Comparison of ENCODE assay signal across 9 cellular contexts in the genomic region with DNA sequence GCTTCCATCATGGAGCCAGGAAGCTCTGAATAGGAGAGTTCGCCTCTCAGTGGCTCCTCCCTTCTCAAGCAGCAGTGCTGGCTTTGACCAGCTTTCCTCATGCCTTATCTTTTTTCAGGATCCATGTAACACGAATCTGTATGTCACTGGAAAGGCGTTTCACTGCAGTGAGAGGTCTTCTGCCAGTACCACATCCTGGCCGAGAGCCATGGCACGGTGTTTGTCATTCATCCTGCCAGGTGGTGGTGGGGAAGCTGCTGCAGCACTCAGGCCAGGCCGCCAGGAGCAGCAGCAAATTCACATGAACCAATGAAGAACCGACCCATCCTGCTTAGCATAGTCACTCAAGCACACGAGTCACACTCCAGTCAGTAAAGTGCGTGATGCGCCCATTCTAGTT.
DNase-seq lines count a peak whose midpoint lies in the region; ATAC-seq and TF ChIP-seq lines count a peak whose summit lies in the region.
"Had no signal": no experiment of that assay in that cellular context is flagged by ENCODE, and none has a peak within 500 bp of the region (broad histone marks: within the 10 kb centered on the region; RNA-seq: fewer than 3 reads in every experiment).

No MANE protein-coding gene starts in this region.

- H3K27me3 Mint-ChIP-seq in Calu3 (ENCODE audit: unreplicated experiment), result no peaks in the 10 kb centered on the region

- CTCF ChIA-PET in Calu3 (lab: Charles Lee), result no interaction called here

- H3K27me3 ChIP-seq in esophagus muscularis mucosa (no peaks in the 10 kb centered on the region), lower lobe of right lung (ENCODE audit: low read depth) (no peaks in the 10 kb centered on the region)

- no peak for TF ChIP-seq POLR2A in esophagus muscularis mucosa (IDR thresholded peaks at IDR 0.05; ENCODE audit: low read depth)

- H3K27ac Mint-ChIP-seq in Calu3 (ENCODE audit: unreplicated experiment), result no peak overlapping the region

- H3K4me1 ChIP-seq in esophagus muscularis mucosa (peaks cover 2 to 32% (median 19%) of the 10 kb centered on the region in 4 donors), lower lobe of right lung (no peaks in the 10 kb centered on the region)

- TF ChIP-seq EP300 in esophagus muscularis mucosa (IDR thresholded peaks at IDR 0.05), result no peak

- H3K36me3 Mint-ChIP-seq in Calu3 (ENCODE audit: insufficient read depth, unreplicated experiment), result no peaks in the 10 kb centered on the region

- TF ChIP-seq CTCF in esophagus muscularis mucosa (IDR thresholded peaks at IDR 0.05), result peak in 1 of 3 experiments; percentile 7
- no peak for TF ChIP-seq CTCF in Calu3 (IDR thresholded peaks at IDR 0.05; ENCODE audit: unreplicated experiment)
- no peak for TF ChIP-seq CTCF in lower lobe of right lung (IDR thresholded peaks at IDR 0.05)
- no peak for TF ChIP-seq CTCF in GM10266 (IDR thresholded peaks at IDR 0.05; ENCODE audit: control insufficient read depth, insufficient read depth, low read depth, missing control alignments)

- DNase-seq in A172 (ENCODE audit: low spot score), result peak; percentile 27
- DNase-seq in LHCN-M2 (ENCODE audit: low read depth), result peak; percentile 32
- peak; percentile 55 for DNase-seq in NCI-H69 (lab: John Stamatoyannopoulos, UW)
- DNase-seq in esophagus muscularis mucosa (ENCODE audit: extremely low spot score), result no peak
- no peak for DNase-seq in Calu3
- DNase-seq in lower lobe of right lung, result no peak
- DNase-seq in GM10266 (ENCODE audit: extremely low spot score), result no peak
- DNase-seq: GF-D8 had no signal

- BruUV-seq in Calu3 (replicated peaks; lab: Mats Ljungman, UMichigan), result no TSS peak

- H3K4me3 Mint-ChIP-seq in Calu3 (ENCODE audit: low read depth, unreplicated experiment), result no peak overlapping the region

- H3K36me3 ChIP-seq in esophagus muscularis mucosa, result peaks cover 0 to 6% (median 0%) of the 10 kb centered on the region in 4 donors
- H3K36me3 ChIP-seq in lower lobe of right lung, result peaks cover 5% of the 10 kb centered on the region

- intact Hi-C loops in esophagus muscularis mucosa (cut with DNase I), result loop anchor here (10.0 kb wide), 1 partner anchor 126 kb away; no protein-coding TSS in a partner anchor
- intact Hi-C loops in Calu3 (cut with micrococcal nuclease; ENCODE audit: unreplicated experiment), result no loop called here
- intact Hi-C loops in lower lobe of right lung (cut with DNase I), result no loop called here

- H3K4me3 ChIP-seq in esophagus muscularis mucosa, result no peak overlapping the region
- H3K4me3 ChIP-seq in lower lobe of right lung, result no peak overlapping the region

- no peaks in the 10 kb centered on the region for H3K9me3 Mint-ChIP-seq in Calu3 (ENCODE audit: low read depth, unreplicated experiment)

- 83% methylated on average over 10 of the region's 10 CpGs for WGBS in esophagus muscularis mucosa

- no peak for ATAC-seq in lower lobe of right lung
- ATAC-seq in GM21515 (IDR thresholded peaks at IDR 0.05; ENCODE audit: unreplicated experiment), result no peak

- H3K27ac ChIP-seq in esophagus muscularis mucosa (replicated peaks in 1 of 4) (peak overlapping the region; percentile 13 to 58 (median 41)), lower lobe of right lung (no peak overlapping the region)

- no peaks in the 10 kb centered on the region for H3K4me1 Mint-ChIP-seq in Calu3 (ENCODE audit: low read depth, unreplicated experiment)

- H3K9me3 ChIP-seq in esophagus muscularis mucosa, result no peaks in the 10 kb centered on the region
- no peaks in the 10 kb centered on the region for H3K9me3 ChIP-seq in lower lobe of right lung

Comparison
In these comparisons a context has a peak if more than half of its experiments do, and no peak if none do; other contexts are left out.
1. DNase-seq: peak in A172 (single experiment), LHCN-M2 (single experiment) and NCI-H69 (single experiment); none in esophagus muscularis mucosa (single experiment), Calu3 (single experiment), lower lobe of right lung (single experiment) and GM10266 (single experiment).